12 cellular contexts compared by ENCODE assay signal in the genomic region with DNA sequence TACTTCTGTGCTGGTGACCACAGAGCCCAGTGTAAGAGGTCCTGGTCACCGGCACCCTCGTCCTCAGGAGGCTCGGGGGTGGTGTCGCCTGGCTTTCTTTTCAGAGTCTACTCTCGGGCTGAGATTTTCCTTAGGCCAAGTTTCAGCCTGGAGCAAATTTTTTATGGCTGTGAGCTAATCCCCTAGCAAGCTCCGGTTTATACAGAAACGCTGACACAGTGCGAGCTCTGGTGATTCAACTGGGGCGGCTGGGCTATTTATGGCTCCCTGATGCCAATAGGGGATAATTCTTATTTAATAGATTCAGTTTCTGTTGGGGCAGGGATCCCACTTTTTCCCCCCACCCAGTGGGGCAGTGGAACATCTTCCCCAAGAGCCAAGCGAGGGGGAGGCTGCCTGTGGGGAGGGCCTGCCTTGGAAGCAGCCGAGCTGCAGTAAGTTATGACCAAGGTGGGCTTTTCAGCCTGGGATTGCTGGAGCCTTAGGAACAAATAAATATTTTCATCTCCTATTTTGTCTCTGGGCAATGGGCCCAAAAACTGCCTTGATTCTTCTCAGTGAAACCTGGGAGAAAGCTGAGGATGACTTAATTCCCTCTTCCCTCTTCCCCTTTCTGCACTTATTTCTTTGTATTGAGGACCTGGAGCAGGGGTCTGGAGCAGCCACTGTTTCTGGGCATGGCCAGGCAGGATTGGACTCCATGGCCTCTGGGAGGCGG.
A peak's percentile ranks its signal among the peaks of the same experiment; 100 is the strongest.
DNase-seq lines count a peak whose midpoint lies in the region; ATAC-seq and TF ChIP-seq lines count a peak whose summit lies in the region.
"Had no signal": no experiment of that assay in that cellular context is flagged by ENCODE, and none has a peak within 500 bp of the region (broad histone marks: within the 10 kb centered on the region; RNA-seq: fewer than 3 reads in every experiment).

No MANE protein-coding gene starts in this region.

- H3K4me1 ChIP-seq in foreskin keratinocyte (no peaks in the 10 kb centered on the region), skeletal muscle tissue (ENCODE audit: control insufficient read depth in 3 of 3, insufficient read depth in 3 of 3, low read length in 3 of 3) (peaks cover 27 to 47% (median 29%) of the 10 kb centered on the region in 3 donors)

- no peak overlapping the region for H3K27ac ChIP-seq in foreskin keratinocyte
- peak overlapping the region; percentile 93 for H3K27ac ChIP-seq in skeletal muscle tissue (ENCODE audit: low read depth, low read length)

- H3K27me3 ChIP-seq in foreskin keratinocyte (no peaks in the 10 kb centered on the region), skeletal muscle tissue (ENCODE audit: control insufficient read depth in 3 of 3, insufficient read depth in 3 of 3, low read length in 3 of 3) (no peaks in the 10 kb centered on the region)

- no peaks in the 10 kb centered on the region for H3K9me3 ChIP-seq in skeletal muscle tissue (ENCODE audit: control insufficient read depth in 3 of 3, low read length in 3 of 3)

- no peaks in the 10 kb centered on the region for H3K36me3 ChIP-seq in skeletal muscle tissue (ENCODE audit: control insufficient read depth in 3 of 3, insufficient read depth in 3 of 3, low read length in 3 of 3)

- peak overlapping the region; percentile 73 to 81 (median 79) for H3K9ac ChIP-seq in skeletal muscle tissue (ENCODE audit: low read depth in 1 of 3, low read length in 3 of 3)

- TF ChIP-seq CTCF in foreskin keratinocyte (conservative IDR thresholded peaks at IDR 0.05): no peak

- H3K4me3 ChIP-seq in skeletal muscle tissue (ENCODE audit: low read length in 3 of 3): peak overlapping the region; percentile 28 to 41 (median 35)

- DNase-seq in H4 (ENCODE audit: low spot score): peak; percentile 68
- peak; percentile 86 for DNase-seq in amniotic stem cell (lab: John Stamatoyannopoulos, UW)
- peak; percentile 16 to 65 for DNase-seq in foreskin keratinocyte
- no peak for DNase-seq in HPDE6-E6E7 (ENCODE audit: extremely low spot score)
- DNase-seq in NCI-H1105 (lab: John Stamatoyannopoulos, UW): no peak
- DNase-seq: NCI-H2029 treated with DMSO at 0.1 percent for 48 hours; OCI-M1; stimulated activated CD4-positive, alpha-beta T cell treated with anti-CD3 and anti-CD28 coated beads, Interleukin-12 subunit alpha, Interleukin-12 subunit beta, amount 100 ng/mL, for 4 hours had no signal

- ATAC-seq in foreskin keratinocyte: peak; percentile 35
- no peak for ATAC-seq in HG02973 (IDR thresholded peaks at IDR 0.05; ENCODE audit: unreplicated experiment)
- ATAC-seq in GM21447 (IDR thresholded peaks at IDR 0.05; ENCODE audit: unreplicated experiment): no peak
- ATAC-seq: stimulated activated effector memory CD8-positive, alpha-beta T cell treated with anti-CD3 and anti-CD28 coated beads, Interleukin-12 subunit alpha, Interleukin-12 subunit beta, amount 100 ng/mL, for 72 hours had no signal

Comparison
In these comparisons a context has a peak if more than half of its experiments do, and no peak if none do; other contexts are left out.
1. DNase-seq: peak in H4 (single experiment), amniotic stem cell (single experiment) and foreskin keratinocyte (2 of 2); none in HPDE6-E6E7 (single experiment) and NCI-H1105 (single experiment).